Comparison of ENCODE assay signal across 1 cellular context in genomic region chr12:4540170-4540569, GRCh38.
TF ChIP-seq lines count a peak whose summit lies in the region.

No MANE protein-coding gene starts in this region.

TF ChIP-seq in K562, 482 proteins besides CTCF, POLR2A, EP300 and RAD21 (continued from another document):
- TF ChIP-seq, protein P1, sequence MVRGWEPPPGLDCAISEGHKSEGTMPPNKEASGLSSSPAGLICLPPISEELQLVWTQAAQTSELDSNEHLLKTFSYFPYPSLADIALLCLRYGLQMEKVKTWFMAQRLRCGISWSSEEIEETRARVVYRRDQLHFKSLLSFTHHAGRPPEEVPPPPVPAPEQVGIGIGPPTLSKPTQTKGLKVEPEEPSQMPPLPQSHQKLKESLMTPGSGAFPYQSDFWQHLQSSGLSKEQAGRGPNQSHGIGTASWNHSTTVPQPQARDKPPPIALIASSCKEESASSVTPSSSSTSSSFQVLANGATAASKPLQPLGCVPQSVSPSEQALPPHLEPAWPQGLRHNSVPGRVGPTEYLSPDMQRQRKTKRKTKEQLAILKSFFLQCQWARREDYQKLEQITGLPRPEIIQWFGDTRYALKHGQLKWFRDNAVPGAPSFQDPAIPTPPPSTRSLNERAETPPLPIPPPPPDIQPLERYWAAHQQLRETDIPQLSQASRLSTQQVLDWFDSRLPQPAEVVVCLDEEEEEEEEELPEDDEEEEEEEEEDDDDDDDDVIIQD (CRISPR knock-in tag; IDR thresholded peaks at IDR 0.05), result no peak
